In the genomic region with DNA sequence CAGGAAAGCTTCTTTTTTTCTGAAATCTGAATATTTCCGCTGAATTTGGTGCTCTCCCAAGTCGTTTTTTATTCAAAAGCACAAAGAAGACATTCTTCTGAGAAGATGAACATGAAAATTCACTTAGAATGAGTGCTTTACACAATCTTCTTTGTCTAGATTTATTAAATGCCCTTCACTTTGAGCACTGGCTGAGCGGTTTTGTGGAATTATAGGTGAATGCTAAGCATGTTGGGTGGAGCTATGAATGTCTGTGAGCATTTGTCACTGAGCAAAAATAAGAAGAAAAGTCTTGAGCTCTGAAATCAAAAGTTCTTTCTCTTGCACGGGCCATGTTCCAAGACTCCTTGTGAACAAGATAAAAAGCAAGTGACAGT, we compare ENCODE assay signal across 18 cellular contexts. TPM values are rescaled to one million over a fixed set of nuclear protein-coding genes. Genes with fewer than 3 reads are reported as not detected.
DNase-seq lines count a peak whose midpoint lies in the region; ATAC-seq and TF ChIP-seq lines count a peak whose summit lies in the region.
"Had no signal": no experiment of that assay in that cellular context is flagged by ENCODE, and none has a peak within 500 bp of the region (broad histone marks: within the 10 kb centered on the region; RNA-seq: fewer than 3 reads in every experiment).

No MANE protein-coding gene starts in this region.

- H3K9me3 ChIP-seq in osteoblast (ENCODE audit: low read depth, low read length) (no peaks in the 10 kb centered on the region), thyroid gland (no peaks in the 10 kb centered on the region)

- TF ChIP-seq POLR2A in thyroid gland (IDR thresholded peaks at IDR 0.05): no peak

- intact Hi-C loops in thyroid gland (cut with DNase I): loop anchor here (10.0 kb wide), 1 partner anchor 165 kb away; no protein-coding TSS in a partner anchor

- WGBS in thyroid gland, 2 donors: 60 to 65% methylated on average over 4 of the region's 4 CpGs

- H3K79me2 ChIP-seq in osteoblast (ENCODE audit: insufficient read depth, low read length): peaks cover 17% of the 10 kb centered on the region

- no peak overlapping the region for H2AFZ ChIP-seq in osteoblast (ENCODE audit: low read length)

- H3K27ac ChIP-seq in epithelial cell of prostate (peak overlapping the region; percentile 54), osteoblast (ENCODE audit: low read depth, low read length) (peak overlapping the region; percentile 21), thyroid gland (no peak overlapping the region)

- ATAC-seq in SK-N-SH treated with all-trans-retinoic acid at 6 μM for 48 hours: no peak
- ATAC-seq: stimulated activated naive B cell treated with anti-CD40 and anti-IgM and Interleukin-4, amounts not matched to agents 10 μg/mL and 1 μg/mL and 100 μg/mL, for 72 hours had no signal

- H3K4me2 ChIP-seq in osteoblast (ENCODE audit: insufficient read depth, low read length): no peak overlapping the region

- DNase-seq in AG10803 (ENCODE audit: low read depth) (peak; percentile 45), epithelial cell of prostate (ENCODE audit: low read depth, low spot score) (no peak), osteoblast (ENCODE audit: insufficient read length, low spot score, missing footprints) (no peak), iPS-NIHi11 (ENCODE audit: low spot score) (no peak), thyroid gland (no peak), COR-L47 (lab: John Stamatoyannopoulos, UW) (no peak)
- no peak for DNase-seq in activated CD4-positive, alpha-beta T cell treated with anti-CD3 and anti-CD28 coated beads, Interleukin-2, amount 50 U/mL, for 4 hours
- DNase-seq: activated CD8-positive, alpha-beta memory T cell treated with anti-CD3 and anti-CD28 coated beads for 24 hours; activated effector memory CD4-positive, alpha-beta T cell treated with Interleukin-2 at 50 U/mL for 16 hours; aorta; GF-D8; H9; NCI-H1930; NCI-H524 treated with DMSO at 0.1 percent for 48 hours; stimulated activated naive B cell treated with anti-CD40 and anti-IgM and Interleukin-4, amounts not matched to agents 10 μg/mL and 1 μg/mL and 100 μg/mL, for 72 hours; SW 1271 had no signal

- H3K4me3 ChIP-seq in AG10803 (ENCODE audit: low read length) (no peak overlapping the region), osteoblast (ENCODE audit: insufficient read depth, low read length) (no peak overlapping the region), thyroid gland (replicated peaks in 1 of 3) (no peak overlapping the region)
- H3K4me3 ChIP-seq: lung had no signal

- H3K4me1 ChIP-seq in osteoblast (ENCODE audit: insufficient read depth, low read length): peaks cover 28% of the 10 kb centered on the region
- H3K4me1 ChIP-seq in thyroid gland: no peaks in the 10 kb centered on the region

- TF ChIP-seq CTCF in AG10803 (conservative IDR thresholded peaks at IDR 0.05; ENCODE audit: low read length) (no peak), osteoblast (IDR thresholded peaks at IDR 0.05; ENCODE audit: extremely low read depth, low read depth, low read length) (no peak), thyroid gland (IDR thresholded peaks at IDR 0.05) (no peak)

- no peaks in the 10 kb centered on the region for H3K36me3 ChIP-seq in osteoblast (ENCODE audit: insufficient read depth, low read length)
- H3K36me3 ChIP-seq in thyroid gland: no peaks in the 10 kb centered on the region

- no peaks in the 10 kb centered on the region for H4K20me1 ChIP-seq in osteoblast (ENCODE audit: insufficient read depth, low read length)

- no peaks in the 10 kb centered on the region for H3K27me3 ChIP-seq in osteoblast (ENCODE audit: insufficient read depth, low read length)
- H3K27me3 ChIP-seq in thyroid gland: no peaks in the 10 kb centered on the region

TF ChIP-seq in SK-N-SH treated with all-trans-retinoic acid at 6 μM for 48 hours, 23 proteins besides CTCF, POLR2A, EP300 and RAD21:
- no peak for TF ChIP-seq RARB (CRISPR knock-in tag; IDR thresholded peaks at IDR 0.05)
- no peak for TF ChIP-seq BACH2 (CRISPR knock-in tag; IDR thresholded peaks at IDR 0.05; ENCODE audit: borderline replicate concordance)
- TF ChIP-seq ISL1 (CRISPR knock-in tag; IDR thresholded peaks at IDR 0.05): peak; percentile 78
TF ChIP-seq in SK-N-SH treated with all-trans-retinoic acid at 6 μM for 48 hours: peak in this region for 1.

RNA-seq across cellular contexts. Expression of a gene that starts 13.1 kb away (rescaled TPM):
- total RNA-seq in osteoblast (35.4 and 42.0 TPM in 2 replicates), thyroid gland (10 to 100 TPM; 16.0 to 27.9 (median 19.9) TPM)
- total RNA-seq: H9 had no signal

RNA-seq across cellular contexts. Expression of a gene that starts 50.6 kb away (rescaled TPM):
- total RNA-seq in osteoblast: 6.8 and 8.0 TPM in 2 replicates
- 10 to 100 TPM; 22.1 to 34.9 (median 29.6) TPM for total RNA-seq in thyroid gland

Comparison
In these comparisons a context has a peak if more than half of its experiments do, and no peak if none do; other contexts are left out.
1. H3K27ac ChIP-seq: peak in epithelial cell of prostate (single experiment) and osteoblast (single experiment); none in thyroid gland (0 of 3).